In genomic region chr6:134173936-134174789, GRCh38 we compare ENCODE assay signal across 1 cellular context.
TF ChIP-seq lines count a peak whose summit lies in the region.

No MANE protein-coding gene starts in this region.

TF ChIP-seq in K562, 482 proteins besides CTCF, POLR2A, EP300 and RAD21 (continued from another document and continues in another):
- TF ChIP-seq ZBTB40 (IDR thresholded peaks at IDR 0.05) (peak; percentile 59), ZBTB40 (CRISPR knock-in tag; IDR thresholded peaks at IDR 0.05) (no peak), ZMIZ1 (IDR thresholded peaks at IDR 0.05; ENCODE audit: low read depth in 2 of 2, low read length in 2 of 2) (0 out of 4 replicates have a peak, but pooled peaks of 1 of the 2 experiments have one; percentile 29), ZNF668 (CRISPR knock-in tag; IDR thresholded peaks at IDR 0.05) (no peak), BRCA1 (IDR thresholded peaks at IDR 0.05) (no peak), BRCA1 (CRISPR knock-in tag; IDR thresholded peaks at IDR 0.05) (no peak), BHLHE40 (IDR thresholded peaks at IDR 0.05; ENCODE audit: low read length) (0 out of 2 replicates have a peak, but pooled peaks have one; percentile 3), FOSL1 (tag; conservative IDR thresholded peaks at IDR 0.05) (peak; percentile 12; the same call in 1 of the 2 replicates), ZNF586 (CRISPR knock-in tag; conservative IDR thresholded peaks at IDR 0.05) (no peak), JUNB (CRISPR knock-in tag; conservative IDR thresholded peaks at IDR 0.05) (no peak), ZNF316 (IDR thresholded peaks at IDR 0.05) (peak; percentile 59), KLF16 (IDR thresholded peaks at IDR 0.05) (0 out of 2 replicates have a peak, but pooled peaks have one; percentile 14), MLLT1 (IDR thresholded peaks at IDR 0.05) (peak; percentile 28 to 48; a peak in 2 of 4 replicates), NKRF (IDR thresholded peaks at IDR 0.05; ENCODE audit: borderline replicate concordance) (peak; percentile 26; the same call in 1 of the 2 replicates), ZNF232 (CRISPR knock-in tag; IDR thresholded peaks at IDR 0.05) (no peak), CTCFL (IDR thresholded peaks at IDR 0.05; ENCODE audit: borderline replicate concordance, insufficient read depth, low read depth, low read length, poor library complexity, severe bottlenecking) (no peak), CXXC5 (CRISPR knock-in tag; IDR thresholded peaks at IDR 0.05) (no peak), AFF1 (IDR thresholded peaks at IDR 0.05; ENCODE audit: low read depth in 1 of 2, partially characterized antibody in 2 of 2) (peak in 1 of 2 experiments; percentile 48), MAX (CRISPR knock-in tag; IDR thresholded peaks at IDR 0.05) (no peak), SIX5 (IDR thresholded peaks at IDR 0.05; ENCODE audit: borderline replicate concordance in 1 of 2, insufficient read depth in 1 of 2, low read depth in 1 of 2, low read length in 2 of 2) (no peak), BCOR (IDR thresholded peaks at IDR 0.05) (no peak), RCOR1 (IDR thresholded peaks at IDR 0.05; ENCODE audit: borderline replicate concordance in 1 of 2, low read depth in 2 of 2, low read length in 2 of 2) (0 out of 4 replicates have a peak, but pooled peaks of 1 of the 2 experiments have one; percentile 12), GABPA (tag; conservative IDR thresholded peaks at IDR 0.05; ENCODE audit: low read depth) (no peak), ZBTB1 (CRISPR knock-in tag; IDR thresholded peaks at IDR 0.05; ENCODE audit: borderline replicate concordance, low read depth) (no peak), RB1 (IDR thresholded peaks at IDR 0.05; ENCODE audit: low read depth) (peak; percentile 20), HIVEP1 (CRISPR knock-in tag; IDR thresholded peaks at IDR 0.05) (no peak), CC2D1A (IDR thresholded peaks at IDR 0.05) (0 out of 2 replicates have a peak, but pooled peaks have one; percentile 47), ARNT (IDR thresholded peaks at IDR 0.05) (peak in 1 of 2 experiments; percentile 26; a peak in 1 of 4 replicates), HBP1 (CRISPR knock-in tag; IDR thresholded peaks at IDR 0.05) (0 out of 2 replicates have a peak, but pooled peaks have one; percentile 30), TCF15 (CRISPR knock-in tag; IDR thresholded peaks at IDR 0.05) (no peak)
